In genomic region chr20:32232487-32232886, GRCh38 we compare ENCODE assay signal across 10 cellular contexts. TPM values are rescaled to one million over a fixed set of nuclear protein-coding genes. Genes with fewer than 3 reads are reported as not detected.
DNase-seq lines count a peak whose midpoint lies in the region; ATAC-seq and TF ChIP-seq lines count a peak whose summit lies in the region.
"Had no signal": no experiment of that assay in that cellular context is flagged by ENCODE, and none has a peak within 500 bp of the region (broad histone marks: within the 10 kb centered on the region; RNA-seq: fewer than 3 reads in every experiment).

No MANE protein-coding gene starts in this region.

- CTCF ChIA-PET in PC-3 (lab: Charles Lee): no interaction called here

- no peaks in the 10 kb centered on the region for H3K9me2 ChIP-seq in PC-3 (replicated peaks; ENCODE audit: low read length)

- H3K4me2 ChIP-seq in KMS-11 (peak overlapping the region; percentile 28), PC-3 (ENCODE audit: low read length) (no peak overlapping the region)

- TF ChIP-seq POLR2A in spleen (IDR thresholded peaks at IDR 0.05): no peak

- no peak overlapping the region for H3K9ac ChIP-seq in KMS-11
- no peak overlapping the region for H3K9ac ChIP-seq in PC-3 (ENCODE audit: low read length)

- H3K9me3 ChIP-seq in spleen: no peaks in the 10 kb centered on the region
- no peaks in the 10 kb centered on the region for H3K9me3 ChIP-seq in PC-3 (ENCODE audit: low read length)
- H3K9me3 ChIP-seq: heart left ventricle had no signal

- no peak overlapping the region for H3K4me3 Mint-ChIP-seq in activated T-cell treated with anti-CD3 and anti-CD28 coated beads, Interleukin-2, amount 50 U/mL, for 24 hours
- H3K4me3 Mint-ChIP-seq in activated naive CD8-positive, alpha-beta T cell treated with anti-CD3 and anti-CD28 coated beads, Interleukin-2, amount 50 U/mL, for 24 hours: peak overlapping the region; percentile 60

- H3K79me2 ChIP-seq in KMS-11 (ENCODE audit: insufficient read depth, low read depth) (no peaks in the 10 kb centered on the region), PC-3 (ENCODE audit: low read length) (no peaks in the 10 kb centered on the region)

- intact Hi-C loops in spleen (cut with DNase I; ENCODE audit: low total_unique reads) (no loop called here), PC-3 (cut with micrococcal nuclease) (no loop called here)

- H4K20me1 ChIP-seq in KMS-11 (ENCODE audit: insufficient read depth): no peaks in the 10 kb centered on the region
- H4K20me1 ChIP-seq in PC-3 (ENCODE audit: low read length): no peaks in the 10 kb centered on the region

- H3K4me3 ChIP-seq in KMS-11 (IDR thresholded peaks at IDR 0.05; ENCODE audit: insufficient read depth, low read depth, low read length): no peak overlapping the region
- H3K4me3 ChIP-seq in spleen: no peak overlapping the region
- no peak overlapping the region for H3K4me3 ChIP-seq in PC-3 (ENCODE audit: low read length)
- H3K4me3 ChIP-seq: heart left ventricle had no signal

- H3K36me3 ChIP-seq in KMS-11 (ENCODE audit: insufficient read depth) (no peaks in the 10 kb centered on the region; the same call in 1 of the 2 replicates), spleen (peaks cover 0 to 95% (median 53%) of the 10 kb centered on the region in 6 donors), PC-3 (ENCODE audit: low read depth, low read length) (peaks cover 54% of the 10 kb centered on the region)

- DNase-seq in activated T-cell treated with anti-CD3 and anti-CD28 coated beads, Interleukin-2, amount 50 U/mL, for 24 hours: no peak
- DNase-seq in activated T-cell treated with anti-CD3 and anti-CD28 coated beads for 4 hours: no peak
- peak; percentile 34 for DNase-seq in activated naive CD8-positive, alpha-beta T cell treated with anti-CD3 and anti-CD28 coated beads, Interleukin-2, amount 50 U/mL, for 24 hours
- no peak for DNase-seq in spleen
- DNase-seq in PC-3: no peak
- no peak for DNase-seq in kidney tubule cell (ENCODE audit: low spot score)
- DNase-seq: heart left ventricle, NCI-H748 treated with DMSO at 0.1 percent for 48 hours had no signal

- H3K4me1 ChIP-seq in KMS-11 (ENCODE audit: low read depth, poor library complexity, severe bottlenecking) (peaks cover 21% of the 10 kb centered on the region), spleen (peaks cover 11 to 45% (median 24%) of the 10 kb centered on the region in 6 donors), PC-3 (ENCODE audit: insufficient read depth, low read length) (no peaks in the 10 kb centered on the region)

- BruUV-seq in PC-3 (replicated peaks; lab: Mats Ljungman, UMichigan): no TSS peak

- H3K27ac Mint-ChIP-seq in activated T-cell treated with anti-CD3 and anti-CD28 coated beads, Interleukin-2, amount 50 U/mL, for 24 hours: peak overlapping the region; percentile 97
- H3K27ac Mint-ChIP-seq in activated naive CD8-positive, alpha-beta T cell treated with anti-CD3 and anti-CD28 coated beads, Interleukin-2, amount 50 U/mL, for 24 hours: peak overlapping the region; percentile 98

- H3K27me3 ChIP-seq in KMS-11 (ENCODE audit: insufficient read depth, low read depth) (no peaks in the 10 kb centered on the region), spleen (replicated peaks in 1 of 7) (no peaks in the 10 kb centered on the region), PC-3 (ENCODE audit: low read length) (no peaks in the 10 kb centered on the region)
- H3K27me3 ChIP-seq: heart left ventricle had no signal

- no peaks in the 10 kb centered on the region for H3K9me3 Mint-ChIP-seq in activated T-cell treated with anti-CD3 and anti-CD28 coated beads, Interleukin-2, amount 50 U/mL, for 24 hours
- H3K9me3 Mint-ChIP-seq in activated naive CD8-positive, alpha-beta T cell treated with anti-CD3 and anti-CD28 coated beads, Interleukin-2, amount 50 U/mL, for 24 hours: no peaks in the 10 kb centered on the region

- H3K27me3 Mint-ChIP-seq in activated T-cell treated with anti-CD3 and anti-CD28 coated beads, Interleukin-2, amount 50 U/mL, for 24 hours: no peaks in the 10 kb centered on the region
- H3K27me3 Mint-ChIP-seq in activated naive CD8-positive, alpha-beta T cell treated with anti-CD3 and anti-CD28 coated beads, Interleukin-2, amount 50 U/mL, for 24 hours: no peaks in the 10 kb centered on the region

- H2AFZ ChIP-seq in KMS-11 (ENCODE audit: low read depth) (no peak overlapping the region), PC-3 (ENCODE audit: low read length) (no peak overlapping the region)

- H3K27ac ChIP-seq in KMS-11 (0 out of 2 replicates have a peak overlapping the region, but pooled peaks have one; percentile 10), spleen (peak overlapping the region in 7 of 8 donors; percentile 56 to 77 (median 62)), PC-3 (ENCODE audit: low read length) (no peak overlapping the region)

- TF ChIP-seq CTCF in KMS-11 (conservative IDR thresholded peaks at IDR 0.05; ENCODE audit: low read depth, low read length) (no peak), spleen (IDR thresholded peaks at IDR 0.05 in 8 of 11, conservative IDR thresholded peaks at IDR 0.05 in 3 of 11) (no peak), PC-3 (conservative IDR thresholded peaks at IDR 0.05; ENCODE audit: low read depth, low read length) (no peak)

- no peaks in the 10 kb centered on the region for H3F3A ChIP-seq in PC-3 (ENCODE audit: low read length, unreplicated experiment)

- H3K4me1 Mint-ChIP-seq in activated T-cell treated with anti-CD3 and anti-CD28 coated beads, Interleukin-2, amount 50 U/mL, for 24 hours (ENCODE audit: low read depth): peaks cover 45% of the 10 kb centered on the region
- H3K4me1 Mint-ChIP-seq in activated naive CD8-positive, alpha-beta T cell treated with anti-CD3 and anti-CD28 coated beads, Interleukin-2, amount 50 U/mL, for 24 hours: peaks cover 55% of the 10 kb centered on the region

- POLR2A ChIA-PET in PC-3 (lab: Charles Lee; ENCODE audit: unreplicated experiment): no interaction called here

- peaks cover 99% of the 10 kb centered on the region for H3K36me3 Mint-ChIP-seq in activated T-cell treated with anti-CD3 and anti-CD28 coated beads, Interleukin-2, amount 50 U/mL, for 24 hours (ENCODE audit: low read depth)
- H3K36me3 Mint-ChIP-seq in activated naive CD8-positive, alpha-beta T cell treated with anti-CD3 and anti-CD28 coated beads, Interleukin-2, amount 50 U/mL, for 24 hours (ENCODE audit: low read depth): peaks cover 81% of the 10 kb centered on the region

- peak; percentile 75 for ATAC-seq in activated naive CD8-positive, alpha-beta T cell treated with anti-CD3 and anti-CD28 coated beads, Interleukin-2, amount 50 U/mL, for 24 hours
- ATAC-seq in PC-3 (no peak), GM19324 (IDR thresholded peaks at IDR 0.05; ENCODE audit: low FRiP score, unreplicated experiment) (no peak)

RNA-seq across cellular contexts. Expression of gene POFUT1, which starts 24.8 kb away (rescaled TPM):
- total RNA-seq in spleen (10 to 100 TPM; 19.5 to 26.3 (median 21.5) TPM), PC-3 (2014; rRNA removed) (41.9 and 56.3 TPM in 2 replicates)
- polyA plus RNA-seq in spleen: 1 to 10 TPM; 3.8 to 7.5 (median 4.7) TPM

RNA-seq across cellular contexts. Expression of gene PLAGL2, which starts 24.9 kb away (rescaled TPM):
- 10 to 100 TPM; 11.9 to 16.6 (median 12.5) TPM for total RNA-seq in spleen
- 1 to 10 TPM; 2.2 to 4.0 (median 2.2) TPM for polyA plus RNA-seq in spleen
- total RNA-seq in PC-3 (2014; rRNA removed): 4.4 and 6.2 TPM in 2 replicates

RNA-seq across cellular contexts. Expression of gene KIF3B, which starts 45.0 kb away (rescaled TPM):
- total RNA-seq in spleen (10 to 100 TPM; 19.2 to 25.9 (median 23.9) TPM), PC-3 (2014; rRNA removed) (20.0 and 23.0 TPM in 2 replicates)
- 1 to 10 TPM; 3.8 to 7.3 (median 4.7) TPM for polyA plus RNA-seq in spleen
